Comparison of ENCODE assay signal across 4 cellular contexts in genomic region chr10:48347539-48347938, GRCh38. TPM values are rescaled to one million over a fixed set of nuclear protein-coding genes. Genes with fewer than 3 reads are reported as not detected.
DNase-seq lines count a peak whose midpoint lies in the region; ATAC-seq, FAIRE-seq and TF ChIP-seq lines count a peak whose summit lies in the region.
"Not testable (repeated sequence)": the region's sequence is repeated elsewhere in the genome, so short reads cannot be mapped to it uniquely, and the experiment has no call there.

No MANE protein-coding gene starts in this region.

- H3K4me3 Mint-ChIP-seq in endothelial cell (ENCODE audit: unreplicated experiment) = peak overlapping the region; percentile 29
- H3K4me3 Mint-ChIP-seq in glutamatergic neuron (ENCODE audit: unreplicated experiment) = peak overlapping the region; percentile 9

- H3K36me3 Mint-ChIP-seq in endothelial cell (ENCODE audit: low read depth, unreplicated experiment) = peaks cover 22% of the 10 kb centered on the region
- H3K36me3 Mint-ChIP-seq in glutamatergic neuron (ENCODE audit: unreplicated experiment) = peaks cover 30% of the 10 kb centered on the region

- CTCF ChIA-PET in HEK293 (lab: Yijun Ruan, JAX) = interaction anchor here (0.6 kb wide), 1 partner anchor 58 kb away, joined by 6 read pairs; no protein-coding TSS in a partner anchor
- CTCF ChIA-PET in K562 (lab: Yijun Ruan, JAX; ENCODE audit: low intra/inter-chr PET ratio) = not testable (repeated sequence)

- TF ChIP-seq POLR2A in K562 (conservative IDR thresholded peaks at IDR 0.05) = not testable (repeated sequence)

- POLR2A ChIA-PET in HEK293 (lab: Yijun Ruan, JAX); K562 (lab: Yijun Ruan, JAX): not testable (repeated sequence)

- not testable (repeated sequence) for H3K4me3 ChIP-seq in HEK293 (ENCODE audit: low read depth, low read length); K562

- H3K36me3 ChIP-seq in HEK293 (ENCODE audit: control insufficient read depth in 2 of 2, insufficient read depth in 1 of 2, low read length in 2 of 2); K562 (ENCODE audit: control insufficient read depth, insufficient read depth, low read length): not testable (repeated sequence)

- in situ Hi-C loops in K562 (cut with MboI) = not testable (repeated sequence)

- not testable (repeated sequence) for TF ChIP-seq RAD21 in K562 (CRISPR knock-in tag; conservative IDR thresholded peaks at IDR 0.05 in 1 of 2, IDR thresholded peaks at IDR 0.05 in 1 of 2)

- not testable (repeated sequence) for H2AFZ ChIP-seq in K562 (ENCODE audit: low read depth, low read length)

- intact Hi-C loops in K562 (cut with micrococcal nuclease) = not testable (repeated sequence)

- H3K27me3 Mint-ChIP-seq in endothelial cell (ENCODE audit: unreplicated experiment); glutamatergic neuron (ENCODE audit: unreplicated experiment): not testable (repeated sequence)

- H3K27me3 ChIP-seq in K562 (ENCODE audit: control insufficient read depth in 2 of 2, insufficient read depth in 2 of 2, low read length in 2 of 2) = not testable (repeated sequence)

- H4K20me1 ChIP-seq in K562 (replicated peaks; ENCODE audit: control insufficient read depth, insufficient read depth, low read length) = not testable (repeated sequence)

- H3K4me2 ChIP-seq in K562 (ENCODE audit: insufficient read depth, low read length) = not testable (repeated sequence)

- not testable (repeated sequence) for BruUV-seq in K562 (replicated peaks; lab: Mats Ljungman, UMichigan)

- H3K27ac ChIP-seq in HEK293 (ENCODE audit: extremely low read depth, low read depth, low read length); K562 (ENCODE audit: extremely low read depth, low read depth, low read length): not testable (repeated sequence)

- H3K9me1 ChIP-seq in K562 (ENCODE audit: control insufficient read depth, insufficient read depth, low read length) = not testable (repeated sequence)

- H3K79me2 ChIP-seq in K562 (ENCODE audit: control insufficient read depth, insufficient read depth, low read length) = peaks cover 32% of the 10 kb centered on the region

- H3K27ac Mint-ChIP-seq in endothelial cell (ENCODE audit: unreplicated experiment); glutamatergic neuron (ENCODE audit: unreplicated experiment): not testable (repeated sequence)

- FAIRE-seq in K562 (lab: Jason Lieb, UNC) = not testable (repeated sequence)

- H3K9me3 Mint-ChIP-seq in endothelial cell (ENCODE audit: unreplicated experiment) = not testable (repeated sequence)
- peaks cover 21% of the 10 kb centered on the region for H3K9me3 Mint-ChIP-seq in glutamatergic neuron (ENCODE audit: unreplicated experiment)

- H3K9me3 ChIP-seq in HEK293 (ENCODE audit: control insufficient read depth, insufficient read depth, low read depth, low read length); K562 (replicated peaks; ENCODE audit: control insufficient read depth, insufficient read depth, low read depth, low read length): not testable (repeated sequence)

- not testable (repeated sequence) for ATAC-seq in K562

- not testable (repeated sequence) for H3K4me1 ChIP-seq in HEK293 (ENCODE audit: control insufficient read depth, insufficient read depth, low read length); K562 (replicated peaks in 1 of 2; ENCODE audit: control insufficient read depth in 2 of 2, insufficient read depth in 2 of 2, low read length in 2 of 2)

- not testable (repeated sequence) for TF ChIP-seq CTCF in HEK293 (tag by site-specific recombination; IDR thresholded peaks at IDR 0.05); K562 (IDR thresholded peaks at IDR 0.05 in 2 of 3, conservative IDR thresholded peaks at IDR 0.05 in 1 of 3; ENCODE audit: insufficient read depth in 2 of 3, low read depth in 1 of 3, low read length in 3 of 3); endothelial cell (IDR thresholded peaks at IDR 0.05; ENCODE audit: unreplicated experiment); glutamatergic neuron (IDR thresholded peaks at IDR 0.05; ENCODE audit: partially characterized antibody, unreplicated experiment)

- TF ChIP-seq EP300 in K562 (IDR thresholded peaks at IDR 0.05; ENCODE audit: low read length) = not testable (repeated sequence)

- H3K9ac ChIP-seq in K562 (ENCODE audit: insufficient read depth in 1 of 2, low read depth in 2 of 2, low read length in 2 of 2) = not testable (repeated sequence)

- H3K4me1 Mint-ChIP-seq in endothelial cell (ENCODE audit: unreplicated experiment) = not testable (repeated sequence)
- H3K4me1 Mint-ChIP-seq in glutamatergic neuron (ENCODE audit: low read depth, unreplicated experiment) = peaks cover 30% of the 10 kb centered on the region

- not testable (repeated sequence) for DNase-seq in K562 (ENCODE audit: extremely low read depth in 1 of 4, low spot score in 3 of 4); endothelial cell (ENCODE audit: low spot score); glutamatergic neuron

- 97% methylated on average over 2 of the region's 2 CpGs for WGBS in K562 (ENCODE audit: insufficient coverage, low coverage, missing lambda C conversion rate)

TF ChIP-seq in HEK293, 187 proteins besides CTCF, POLR2A, EP300 and RAD21:
- TF ChIP-seq ZNF202 (tag by site-specific recombination; IDR thresholded peaks at IDR 0.05; ENCODE audit: borderline replicate concordance) (peak; percentile 14; the same call in 1 of the 2 replicates), ZNF580 (tag by site-specific recombination; IDR thresholded peaks at IDR 0.05) (peak; percentile 40; the same call in 1 of the 2 replicates), ZNF146 (tag by site-specific recombination; IDR thresholded peaks at IDR 0.05) (peak; percentile 89)
TF ChIP-seq in HEK293: peak in this region for 3; not testable (repeated sequence) for 184.

TF ChIP-seq in K562, 482 proteins besides CTCF, POLR2A, EP300 and RAD21:
- peak; percentile 69 for TF ChIP-seq BCOR (IDR thresholded peaks at IDR 0.05)
- peak; percentile 47 for TF ChIP-seq RBM25 (IDR thresholded peaks at IDR 0.05; ENCODE audit: low read depth, low read length, severe bottlenecking)
- TF ChIP-seq ZNF146 (CRISPR knock-in tag; IDR thresholded peaks at IDR 0.05; ENCODE audit: unreplicated experiment) = peak; percentile 96

RNA-seq across cellular contexts. Expression of gene MAPK8, which starts 41.1 kb away (rescaled TPM):
- 97.6 and 205 TPM in 2 replicates for total RNA-seq in K562 (2011; cell fraction: chromatin; rRNA removed; ENCODE audit: low replicate concordance)
- total RNA-seq in K562 (2011; cell fraction: nucleolus; rRNA removed) = 32.9 and 40.0 TPM in 2 replicates
- total RNA-seq in K562 (2011; cell fraction: nucleoplasm; rRNA removed) = 81.8 and 108 TPM in 2 replicates
- total RNA-seq in K562 (2014; rRNA removed) (40.1 and 44.7 TPM in 2 replicates), K562 (2014; rRNA removed; fragmentation: Illumina TruSeq; extraction: Trizol) (72.9 and 92.4 TPM in 2 replicates), K562 (2015; rRNA removed; fragmentation: Illumina TruSeq; extraction: Trizol) (60.2 and 63.8 TPM in 2 replicates), K562 (2021) (68.3 and 72.4 TPM in 2 replicates), endothelial cell (ENCODE audit: unreplicated experiment) (53.7 TPM), glutamatergic neuron (ENCODE audit: unreplicated experiment) (317 TPM)
- polyA plus RNA-seq in K562 (2011; rRNA removed) (110 and 159 TPM in 2 replicates), K562 (2014; fragmentation: Illumina TruSeq; extraction: Trizol) (91.0 and 93.4 TPM in 2 replicates), K562 (2014; fragmentation: Nextera tagmentation; extraction: Ambion mirVana) (1 to 10 TPM; 6.4 to 6.8 TPM), K562 (2014; rRNA removed) (65.5 and 71.0 TPM in 2 replicates)
- polyA plus RNA-seq in K562 (2011; cell fraction: cytosol; rRNA removed) = 32.6 and 54.1 TPM in 2 replicates
- polyA plus RNA-seq in K562 (2011; cell fraction: nucleus; rRNA removed) = 60.4 and 79.1 TPM in 2 replicates
- polyA plus RNA-seq in K562 (2012) = 43.5 and 52.0 TPM in 2 replicates
- polyA minus RNA-seq in K562 (2011; rRNA and poly(A)+ RNA removed) = 127 and 194 TPM in 2 replicates
- 45.0 and 46.1 TPM in 2 replicates for polyA minus RNA-seq in K562 (2011; cell fraction: cytosol; rRNA and poly(A)+ RNA removed)
- 58.6 and 104 TPM in 2 replicates for polyA minus RNA-seq in K562 (2011; cell fraction: nucleus; rRNA and poly(A)+ RNA removed)
